8 cellular contexts compared by ENCODE assay signal in genomic region chr4:182143822-182144620, GRCh38.
DNase-seq lines count a peak whose midpoint lies in the region; ATAC-seq and TF ChIP-seq lines count a peak whose summit lies in the region.

No MANE protein-coding gene starts in this region.

- H3K27me3 ChIP-seq in IMR-90 (ENCODE audit: control insufficient read depth, insufficient read depth, low read length) (no peaks in the 10 kb centered on the region), WERI-Rb-1 (ENCODE audit: insufficient read depth, low read depth, severe bottlenecking) (peaks cover 45% of the 10 kb centered on the region)

- peak; percentile 75 for ATAC-seq in IMR-90 (ENCODE audit: low read depth)

- in situ Hi-C loops in IMR-90 (cut with MboI; ENCODE audit: low sequenced_read_pairs) = loop anchor here (10.0 kb wide), 1 partner anchor 291 kb away; no protein-coding TSS in a partner anchor

- TF ChIP-seq CTCF in IMR-90 (conservative IDR thresholded peaks at IDR 0.05; ENCODE audit: low read depth, low read length) (no peak), WERI-Rb-1 (IDR thresholded peaks at IDR 0.05; ENCODE audit: low read depth, low read length) (no peak), fibroblast of villous mesenchyme (IDR thresholded peaks at IDR 0.05; ENCODE audit: insufficient read depth, low read depth, low read length) (no peak)

- H2BK20ac ChIP-seq in IMR-90 (ENCODE audit: low read depth, low read length) = peak overlapping the region; percentile 16; the same call in 1 of the 2 replicates

- peaks cover 23% of the 10 kb centered on the region for H3K4me1 Mint-ChIP-seq in activated naive CD4-positive, alpha-beta T cell treated with anti-CD3 and anti-CD28 coated beads, Interleukin-2, amount 10 ng/mL, durations not matched to agents 7 days and 5 days

- no TSS peak for BruUV-seq in IMR-90 (replicated peaks; lab: Mats Ljungman, UMichigan)

- peak overlapping the region; percentile 52 for H2BK5ac ChIP-seq in IMR-90 (ENCODE audit: low read depth, low read length, poor library complexity, severe bottlenecking)

- H3K36me3 ChIP-seq in IMR-90 (ENCODE audit: control insufficient read depth, insufficient read depth, low read length) = no peaks in the 10 kb centered on the region
- H3K36me3 ChIP-seq in WERI-Rb-1 = no peaks in the 10 kb centered on the region

- peak overlapping the region; percentile 60 for H2BK120ac ChIP-seq in IMR-90 (ENCODE audit: low read depth, low read length)

- peak; percentile 74 for TF ChIP-seq POLR2A in IMR-90 (IDR thresholded peaks at IDR 0.05; ENCODE audit: low read depth, low read length)

- H4K5ac ChIP-seq in IMR-90 (ENCODE audit: low read depth, low read length) = no peak overlapping the region

- H3K9ac ChIP-seq in IMR-90 (ENCODE audit: low read depth, low read length) = peak overlapping the region; percentile 71

- H4K91ac ChIP-seq in IMR-90 (ENCODE audit: insufficient read depth, low read depth, low read length) = peak overlapping the region; percentile 12; the same call in 1 of the 2 replicates

- H2AFZ ChIP-seq in IMR-90 (replicated peaks; ENCODE audit: low read length, poor library complexity) = peak overlapping the region; percentile 96

- H3K9me1 ChIP-seq in IMR-90 (ENCODE audit: insufficient read depth, low read length) = no peaks in the 10 kb centered on the region

- H3K27ac ChIP-seq in IMR-90 (ENCODE audit: insufficient read depth, low read length) = peak overlapping the region; percentile 70
- H3K27ac ChIP-seq in WERI-Rb-1 = no peak overlapping the region

- H3K4me2 ChIP-seq in IMR-90 (ENCODE audit: low read depth, low read length) = peak overlapping the region; percentile 83

- H3K4me3 ChIP-seq in IMR-90 (ENCODE audit: insufficient read depth, low read depth, low read length) = peak overlapping the region; percentile 88
- peak overlapping the region; percentile 82 for H3K4me3 ChIP-seq in WERI-Rb-1 (ENCODE audit: low read depth, low read length)
- peak overlapping the region; percentile 57 for H3K4me3 ChIP-seq in fibroblast of villous mesenchyme (ENCODE audit: low read depth, low read length)

- peaks cover 59% of the 10 kb centered on the region for H3K27me3 Mint-ChIP-seq in activated naive CD4-positive, alpha-beta T cell treated with anti-CD3 and anti-CD28 coated beads, Interleukin-2, amount 10 ng/mL, durations not matched to agents 7 days and 5 days

- peak overlapping the region; percentile 52 for H3K4ac ChIP-seq in IMR-90 (ENCODE audit: low read depth, low read length)

- H3K56ac ChIP-seq in IMR-90 (ENCODE audit: extremely low read depth, insufficient read depth, low read length) = peak overlapping the region; percentile 39; the same call in 1 of the 2 replicates

- dilution Hi-C loops in IMR-90 (cut with HindIII; ENCODE audit: low sequenced_read_pairs, unreplicated experiment) = no loop called here

- H4K8ac ChIP-seq in IMR-90 (ENCODE audit: low read depth in 2 of 2, low read length in 2 of 2) = peak overlapping the region in 1 of 2 experiments; percentile 21; a peak in 1 of 4 replicates

- 0% methylated on average over 10 of the region's 78 CpGs; no CpG with 5 or more reads in 1 of the 2 experiments for WGBS in IMR-90 (ENCODE audit: extremely low coverage in 2 of 2, insufficient read length in 1 of 2), 2 experiments

- H2BK15ac ChIP-seq in IMR-90 (ENCODE audit: low read depth, low read length) = peak overlapping the region; percentile 33; the same call in 2 of the 3 replicates

- no peak overlapping the region for H2AK5ac ChIP-seq in IMR-90 (ENCODE audit: low read depth, low read length)

- no peaks in the 10 kb centered on the region for H3K9me3 ChIP-seq in IMR-90 (ENCODE audit: control insufficient read depth, insufficient read depth, low read length)
- H3K9me3 ChIP-seq in WERI-Rb-1 (ENCODE audit: severe bottlenecking) = no peaks in the 10 kb centered on the region

- H3K79me1 ChIP-seq in IMR-90 (ENCODE audit: low read depth in 1 of 2, low read length in 2 of 2) = peaks cover 6 to 19% of the 10 kb centered on the region in 2 experiments; a peak in 3 of 4 replicates

- H3K27ac Mint-ChIP-seq in activated naive CD4-positive, alpha-beta T cell treated with anti-CD3 and anti-CD28 coated beads, Interleukin-2, amount 10 ng/mL, durations not matched to agents 7 days and 5 days = peak overlapping the region; percentile 28

- no peaks in the 10 kb centered on the region for H4K20me1 ChIP-seq in IMR-90 (ENCODE audit: insufficient read depth, low read length)

- CTCF ChIA-PET in activated naive CD4-positive, alpha-beta T cell treated with anti-CD3 and anti-CD28 coated beads, Interleukin-2, amount 10 ng/mL, durations not matched to agents 7 days and 5 days (lab: Charles Lee) = no interaction called here
- CTCF ChIA-PET in IMR-90 (lab: Yijun Ruan, JAX) = no interaction called here

- peak overlapping the region; percentile 66 for H3K4me3 Mint-ChIP-seq in activated naive CD4-positive, alpha-beta T cell treated with anti-CD3 and anti-CD28 coated beads, Interleukin-2, amount 10 ng/mL, durations not matched to agents 7 days and 5 days

- intact Hi-C loops in IMR-90 (cut with micrococcal nuclease) = loop anchor here (1.0 to 10.0 kb wide), 8 partner anchors 97 to 783 kb away; no protein-coding TSS in a partner anchor

- peak overlapping the region; percentile 74; the same call in 1 of the 2 replicates for H3K23ac ChIP-seq in IMR-90 (ENCODE audit: low read depth, low read length)

- peaks cover 1% of the 10 kb centered on the region for H3K36me3 Mint-ChIP-seq in activated naive CD4-positive, alpha-beta T cell treated with anti-CD3 and anti-CD28 coated beads, Interleukin-2, amount 10 ng/mL, durations not matched to agents 7 days and 5 days

- no peak overlapping the region; the same call in 1 of the 2 replicates for H3K14ac ChIP-seq in IMR-90 (replicated peaks; ENCODE audit: low read depth, low read length)

- no peak; the same call in 1 of the 2 replicates for TF ChIP-seq RAD21 in IMR-90 (IDR thresholded peaks at IDR 0.05; ENCODE audit: low read length)

- no peak for DNase-seq in activated naive CD4-positive, alpha-beta T cell treated with anti-CD3 and anti-CD28 coated beads, Interleukin-2, amount 10 ng/mL, durations not matched to agents 7 days and 5 days
- no peak for DNase-seq in activated naive CD4-positive, alpha-beta T cell (lab: John Stamatoyannopoulos, UW)
- DNase-seq in IMR-90 (peak; percentile 83), WERI-Rb-1 (peak; percentile 41), fibroblast of villous mesenchyme (ENCODE audit: low read depth) (peak; percentile 30), non-pigmented ciliary epithelial cell (ENCODE audit: low read depth) (peak; percentile 27), SIG-M5 treated with dmso at 0.1 percent for 504 hours (lab: John Stamatoyannopoulos, UW; ENCODE audit: unreplicated experiment) (no peak), globus pallidus (ENCODE audit: low spot score) (no peak)

- H3K4me1 ChIP-seq in IMR-90 (ENCODE audit: control insufficient read depth, insufficient read depth, low read length) = peaks cover 2% of the 10 kb centered on the region; the same call in 1 of the 2 replicates

- POLR2A ChIA-PET in IMR-90 (lab: Charles Lee; ENCODE audit: unreplicated experiment) = no interaction called here

- peak overlapping the region; percentile 79 for H2AK9ac ChIP-seq in IMR-90 (replicated peaks; ENCODE audit: low read depth, low read length, poor library complexity)

- no peaks in the 10 kb centered on the region for H3K9me3 Mint-ChIP-seq in activated naive CD4-positive, alpha-beta T cell treated with anti-CD3 and anti-CD28 coated beads, Interleukin-2, amount 10 ng/mL, durations not matched to agents 7 days and 5 days

- peak overlapping the region; percentile 16; the same call in 1 of the 2 replicates for H3K18ac ChIP-seq in IMR-90 (ENCODE audit: low read depth, low read length)

TF ChIP-seq in IMR-90, 13 proteins besides CTCF, POLR2A, EP300 and RAD21:
- peak; percentile 66 for TF ChIP-seq MAZ (IDR thresholded peaks at IDR 0.05; ENCODE audit: borderline replicate concordance, low read depth, low read length)
- TF ChIP-seq CHD1 (IDR thresholded peaks at IDR 0.05; ENCODE audit: low read depth, low read length) = no peak
- TF ChIP-seq BHLHE40 (IDR thresholded peaks at IDR 0.05; ENCODE audit: low read depth, low read length) = peak; percentile 73
- peak; percentile 81; the same call in 1 of the 2 replicates for TF ChIP-seq MXI1 (IDR thresholded peaks at IDR 0.05; ENCODE audit: borderline replicate concordance, low read depth, low read length)

Comparison
In these comparisons a context has a peak if more than half of its experiments do, and no peak if none do; other contexts are left out.
1. DNase-seq: peak in IMR-90 (single experiment), WERI-Rb-1 (single experiment), fibroblast of villous mesenchyme (single experiment) and non-pigmented ciliary epithelial cell (single experiment); none in activated naive CD4-positive, alpha-beta T cell treated with anti-CD3 and anti-CD28 coated beads, Interleukin-2, amount 10 ng/mL, durations not matched to agents 7 days and 5 days (single experiment), activated naive CD4-positive, alpha-beta T cell (0 of 4), SIG-M5 treated with dmso at 0.1 percent for 504 hours (single experiment) and globus pallidus (single experiment).
2. Peak in every context shown above with its lines, with median percentiles within 50 percentile points of each other: H3K4me3 ChIP-seq.